Comparison of ENCODE assay signal across 8 cellular contexts in the genomic region with DNA sequence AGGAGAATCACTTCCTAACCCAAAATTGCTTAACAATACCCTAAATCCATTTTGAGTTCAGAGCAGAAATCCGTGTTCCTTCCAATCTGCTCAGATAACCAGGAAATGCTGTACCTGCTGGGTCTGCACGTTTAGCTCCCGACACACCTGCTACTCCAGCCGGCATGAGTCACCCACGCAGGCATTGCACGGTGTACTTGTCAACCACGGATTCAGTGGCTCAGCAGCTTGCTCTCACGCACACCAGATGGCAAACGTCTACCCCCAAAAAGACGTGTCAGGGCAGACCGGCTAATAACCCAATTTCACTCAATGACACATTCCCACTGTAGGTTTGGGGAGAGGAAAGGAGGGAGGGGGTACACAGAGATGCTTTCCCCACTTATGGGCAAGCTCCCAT.
DNase-seq lines count a peak whose midpoint lies in the region; ATAC-seq, FAIRE-seq and TF ChIP-seq lines count a peak whose summit lies in the region.

No MANE protein-coding gene starts in this region.

- peak overlapping the region; percentile 91 for H3K27ac ChIP-seq in hepatocyte

- H4K20me1 ChIP-seq in hepatocyte (ENCODE audit: insufficient read depth, poor library complexity, severe bottlenecking) = peaks cover 6% of the 10 kb centered on the region

- H3K9me3 Mint-ChIP-seq in activated naive CD4-positive, alpha-beta T cell treated with anti-CD3 and anti-CD28 coated beads, Interleukin-2, amount 10 ng/mL, durations not matched to agents 7 days and 5 days = no peaks in the 10 kb centered on the region

- CTCF ChIA-PET in activated naive CD4-positive, alpha-beta T cell treated with anti-CD3 and anti-CD28 coated beads, Interleukin-2, amount 10 ng/mL, durations not matched to agents 7 days and 5 days (lab: Charles Lee) = interaction anchor here (2.3 to 3.2 kb wide), 2 partner anchors 29 to 137 kb away, joined by 9 to 25 read pairs; no protein-coding TSS in a partner anchor

- no peak overlapping the region for H2AFZ ChIP-seq in hepatocyte

- H3K4me3 ChIP-seq in hepatocyte = no peak overlapping the region

- H3K4me2 ChIP-seq in hepatocyte = peak overlapping the region; percentile 92

- no peak overlapping the region for H3K4me3 Mint-ChIP-seq in activated naive CD4-positive, alpha-beta T cell treated with anti-CD3 and anti-CD28 coated beads, Interleukin-2, amount 10 ng/mL, durations not matched to agents 7 days and 5 days

- no peak for TF ChIP-seq CTCF in hepatocyte (IDR thresholded peaks at IDR 0.05; ENCODE audit: poor library complexity)

- H3K27me3 Mint-ChIP-seq in activated naive CD4-positive, alpha-beta T cell treated with anti-CD3 and anti-CD28 coated beads, Interleukin-2, amount 10 ng/mL, durations not matched to agents 7 days and 5 days = peaks cover 61% of the 10 kb centered on the region

- H3K36me3 ChIP-seq in hepatocyte (replicated peaks; ENCODE audit: insufficient read depth, low read depth) = no peaks in the 10 kb centered on the region

- H3K79me2 ChIP-seq in hepatocyte = peaks cover 67% of the 10 kb centered on the region

- 26% methylated on average over 11 of the region's 11 CpGs for WGBS in hepatocyte (ENCODE audit: low lambda C conversion rate, missing lambda C conversion rate)

- peak overlapping the region; percentile 79 for H3K27ac Mint-ChIP-seq in activated naive CD4-positive, alpha-beta T cell treated with anti-CD3 and anti-CD28 coated beads, Interleukin-2, amount 10 ng/mL, durations not matched to agents 7 days and 5 days

- peaks cover 50% of the 10 kb centered on the region for H3K4me1 Mint-ChIP-seq in activated naive CD4-positive, alpha-beta T cell treated with anti-CD3 and anti-CD28 coated beads, Interleukin-2, amount 10 ng/mL, durations not matched to agents 7 days and 5 days

- no peaks in the 10 kb centered on the region for H3K9me3 ChIP-seq in hepatocyte (ENCODE audit: low read depth)

- H3K4me1 ChIP-seq in hepatocyte (ENCODE audit: insufficient read depth) = peaks cover 9% of the 10 kb centered on the region

- in situ Hi-C loops in SK-MEL-5 (cut with HindIII; ENCODE audit: low pct_unique_long_range_greater_than_20kb, low sequenced_read_pairs) (no loop called here), KBM-7 (cut with MboI; ENCODE audit: low pct_unique_long_range_greater_than_20kb, low sequenced_read_pairs) (no loop called here)

- peaks cover 10% of the 10 kb centered on the region for H3K27me3 ChIP-seq in hepatocyte

- H3K9me2 ChIP-seq in hepatocyte (replicated peaks; ENCODE audit: insufficient read depth) = no peaks in the 10 kb centered on the region

- H3K36me3 Mint-ChIP-seq in activated naive CD4-positive, alpha-beta T cell treated with anti-CD3 and anti-CD28 coated beads, Interleukin-2, amount 10 ng/mL, durations not matched to agents 7 days and 5 days = peaks cover 3% of the 10 kb centered on the region

- DNase-seq in activated naive CD4-positive, alpha-beta T cell treated with anti-CD3 and anti-CD28 coated beads, Interleukin-2, amount 10 ng/mL, durations not matched to agents 7 days and 5 days = no peak
- no peak for DNase-seq in activated naive CD4-positive, alpha-beta T cell treated with anti-CD3 and anti-CD28 coated beads, Interleukin-2, amount 50 U/mL, for 16 hours
- DNase-seq in SK-MEL-5 (ENCODE audit: low read depth, low spot score) (peak; percentile 59), hepatocyte (ENCODE audit: low spot score) (peak; percentile 86), urothelium cell line (ENCODE audit: low spot score) (peak; percentile 88), KBM-7 (no peak)

- FAIRE-seq in urothelium cell line (lab: Jason Lieb, UNC) = peak; percentile 98

- ATAC-seq in HG02885 (IDR thresholded peaks at IDR 0.05; ENCODE audit: poor library complexity, unreplicated experiment) = no peak
- ATAC-seq in GM19463 (IDR thresholded peaks at IDR 0.05; ENCODE audit: unreplicated experiment) = no peak

Comparison
In these comparisons a context has a peak if more than half of its experiments do, and no peak if none do; other contexts are left out.
1. DNase-seq: peak in SK-MEL-5 (single experiment), hepatocyte (single experiment) and urothelium cell line (single experiment); none in activated naive CD4-positive, alpha-beta T cell treated with anti-CD3 and anti-CD28 coated beads, Interleukin-2, amount 10 ng/mL, durations not matched to agents 7 days and 5 days (single experiment), activated naive CD4-positive, alpha-beta T cell treated with anti-CD3 and anti-CD28 coated beads, Interleukin-2, amount 50 U/mL, for 16 hours (single experiment) and KBM-7 (single experiment).